ENCODE assay signal across 12 cellular contexts in the genomic region with DNA sequence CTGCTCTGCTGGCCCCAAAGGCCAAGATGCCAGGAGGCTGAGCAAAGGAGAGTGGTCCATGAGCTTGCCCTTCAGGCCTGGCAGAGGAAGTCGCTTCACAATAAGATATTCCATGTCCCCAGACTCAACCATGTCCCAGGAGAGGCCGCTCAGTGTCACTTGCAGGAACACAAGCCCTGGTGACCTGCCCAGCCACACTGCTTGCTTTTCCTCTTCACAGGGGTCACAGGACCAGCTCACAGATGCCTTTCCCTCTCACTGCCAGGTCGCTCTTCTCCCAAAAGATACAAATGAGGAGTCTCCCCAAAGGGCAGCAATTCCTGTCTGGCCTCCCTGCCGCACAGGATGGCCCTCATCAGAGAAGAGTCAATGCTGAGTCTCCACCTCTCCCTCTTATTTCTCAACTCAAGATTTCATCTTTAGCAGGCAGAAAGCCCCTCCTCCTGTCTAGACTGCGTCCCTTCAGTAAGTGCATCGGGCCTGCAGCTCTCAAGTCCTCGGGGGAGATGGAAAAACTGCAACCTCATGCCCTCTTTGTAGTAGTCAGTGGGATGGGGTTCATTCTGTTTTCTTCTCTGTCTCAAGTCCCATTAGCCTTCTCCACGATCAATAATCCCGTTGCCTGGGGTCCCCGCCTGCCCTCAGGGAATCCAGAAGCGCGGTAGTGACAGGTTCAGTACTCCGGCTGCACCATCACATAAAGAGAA. TPM values are rescaled to one million over a fixed set of nuclear protein-coding genes. Genes with fewer than 3 reads are reported as not detected.
DNase-seq lines count a peak whose midpoint lies in the region; TF ChIP-seq lines count a peak whose summit lies in the region.
"Had no signal": no experiment of that assay in that cellular context is flagged by ENCODE, and none has a peak within 500 bp of the region (broad histone marks: within the 10 kb centered on the region; RNA-seq: fewer than 3 reads in every experiment).

No MANE protein-coding gene starts in this region.

- WGBS in adrenal gland, 4 donors, result 61 to 78% (median 67%) methylated on average over 13 of the region's 13 CpGs

- no peaks in the 10 kb centered on the region for H3K9me3 ChIP-seq in adrenal gland (replicated peaks in 1 of 3)
- H3K9me3 ChIP-seq in uterus, result no peaks in the 10 kb centered on the region
- no peaks in the 10 kb centered on the region for H3K9me3 ChIP-seq in tibial artery

- no peaks in the 10 kb centered on the region for H3K9me3 Mint-ChIP-seq in nephron progenitor cell
- H3K9me3 Mint-ChIP-seq: activated CD4-positive, alpha-beta T cell treated with anti-CD3 and anti-CD28 coated beads, Interleukin-2, amount 10 ng/mL, durations not matched to agents 24 days and 14 days; IgD-negative memory B cell had no signal

- H3K27ac Mint-ChIP-seq in nephron progenitor cell, result peak overlapping the region; percentile 89
- H3K27ac Mint-ChIP-seq: activated CD4-positive, alpha-beta T cell treated with anti-CD3 and anti-CD28 coated beads, Interleukin-2, amount 10 ng/mL, durations not matched to agents 24 days and 14 days; IgD-negative memory B cell had no signal

- peak overlapping the region; percentile 55 for H3K4me3 Mint-ChIP-seq in nephron progenitor cell
- H3K4me3 Mint-ChIP-seq: activated CD4-positive, alpha-beta T cell treated with anti-CD3 and anti-CD28 coated beads, Interleukin-2, amount 10 ng/mL, durations not matched to agents 24 days and 14 days had no signal

- peaks cover 11% of the 10 kb centered on the region for H3K36me3 Mint-ChIP-seq in nephron progenitor cell (ENCODE audit: low read depth)

- TF ChIP-seq POLR2A in adrenal gland (IDR thresholded peaks at IDR 0.05) (no peak), uterus (IDR thresholded peaks at IDR 0.05) (no peak)

- H3K27me3 ChIP-seq in adrenal gland (no peaks in the 10 kb centered on the region), uterus (no peaks in the 10 kb centered on the region), tibial artery (peaks cover 0 to 40% of the 10 kb centered on the region in 2 donors)

- intact Hi-C loops in adrenal gland (cut with DNase I) (no loop called here), uterus (cut with DNase I; ENCODE audit: low total_unique reads) (no loop called here), tibial artery (cut with DNase I; ENCODE audit: low total_unique reads) (no loop called here)

- H3K4me1 Mint-ChIP-seq in nephron progenitor cell, result peaks cover 63% of the 10 kb centered on the region

- H3K4me1 ChIP-seq in adrenal gland (replicated peaks in 1 of 2), result peaks cover 0 to 53% of the 10 kb centered on the region in 2 donors
- peaks cover 0 to 27% of the 10 kb centered on the region in 2 donors for H3K4me1 ChIP-seq in uterus
- peaks cover 0 to 66% (median 40%) of the 10 kb centered on the region in 4 donors for H3K4me1 ChIP-seq in tibial artery

- DNase-seq in adrenal gland (peak in 4 of 7 donors; percentile 46 to 81 (median 53)), fibroblast of pulmonary artery (ENCODE audit: low read depth) (peak; percentile 33), nephron progenitor cell (no peak), uterus (no peak), anterior cingulate cortex (lab: John Stamatoyannopoulos, UW) (no peak), HCEC 1CT (no peak), tibial artery (no peak)
- DNase-seq: activated CD4-positive, alpha-beta T cell treated with anti-CD3 and anti-CD28 coated beads, Interleukin-2, amount 10 ng/mL, durations not matched to agents 24 days and 14 days; activated gamma-delta T cell treated with Interleukin-2 at 50 U/mL for 16 hours; head of caudate nucleus; NCI-H187 treated with DMSO at 0.1 percent for 48 hours had no signal

- H3K27ac ChIP-seq in adrenal gland (peak overlapping the region in 2 of 5 donors; percentile 52 to 78), uterus (peak overlapping the region; percentile 44 to 79), tibial artery (peak overlapping the region in 1 of 2 donors; percentile 11)

- no peaks in the 10 kb centered on the region for H3K36me3 ChIP-seq in adrenal gland (replicated peaks in 1 of 2)
- H3K36me3 ChIP-seq in uterus, result no peaks in the 10 kb centered on the region
- peaks cover 0 to 4% (median 0%) of the 10 kb centered on the region in 3 donors for H3K36me3 ChIP-seq in tibial artery

- no peaks in the 10 kb centered on the region for H3K27me3 Mint-ChIP-seq in nephron progenitor cell (ENCODE audit: low read depth, poor library complexity)

- H3K4me3 ChIP-seq in adrenal gland, result no peak overlapping the region
- H3K4me3 ChIP-seq in fibroblast of pulmonary artery (replicated peaks; ENCODE audit: low read depth, low read length), result no peak overlapping the region
- H3K4me3 ChIP-seq in uterus, result no peak overlapping the region
- H3K4me3 ChIP-seq in tibial artery, result no peak overlapping the region

- no peak for TF ChIP-seq CTCF in adrenal gland (IDR thresholded peaks at IDR 0.05)
- no peak for TF ChIP-seq CTCF in fibroblast of pulmonary artery (IDR thresholded peaks at IDR 0.05; ENCODE audit: low read length, missing control alignments)
- no peak for TF ChIP-seq CTCF in nephron progenitor cell (IDR thresholded peaks at IDR 0.05)
- no peak for TF ChIP-seq CTCF in uterus (IDR thresholded peaks at IDR 0.05)
- TF ChIP-seq CTCF in tibial artery (IDR thresholded peaks at IDR 0.05), result no peak

RNA-seq across cellular contexts. Expression of a gene that starts 5.0 kb away (rescaled TPM):
- 10 to 100 TPM; 26.0 to 81.3 (median 39.3) TPM for total RNA-seq in adrenal gland
- polyA plus RNA-seq in adrenal gland, result 10 to 100 TPM in 2 of 3 donors, 1 to 10 TPM in 1; 4.9 to 27.8 (median 21.1) TPM
- total RNA-seq in uterus, result 100 to 1,000 TPM in 1 of 4 donors, 10 to 100 TPM in 3; 49.1 to 110 (median 70.0) TPM

RNA-seq across cellular contexts. Expression of a gene that starts 30.2 kb away (rescaled TPM):
- total RNA-seq in adrenal gland, result 10 to 100 TPM; 22.7 to 67.2 (median 33.9) TPM
- polyA plus RNA-seq in adrenal gland, result 10 to 100 TPM; 12.8 to 19.1 (median 14.1) TPM
- 10 to 100 TPM in 3 of 4 donors, 1 to 10 TPM in 1; 10.0 to 67.0 (median 35.1) TPM for total RNA-seq in uterus

RNA-seq across cellular contexts. Expression of a gene that starts 31.2 kb away (rescaled TPM):
- total RNA-seq in adrenal gland (100 to 1,000 TPM in 3 of 8 donors, 10 to 100 TPM in 5; 62.3 to 131 (median 85.1) TPM), uterus (100 to 1,000 TPM in 2 of 4 donors, 10 to 100 TPM in 2; 22.9 to 226 (median 89.5) TPM)
- polyA plus RNA-seq in adrenal gland, result 100 to 1,000 TPM in 2 of 3 donors, 10 to 100 TPM in 1; 28.4 to 244 (median 157) TPM
- polyA plus RNA-seq: IgD-negative memory B cell had no signal

RNA-seq across cellular contexts. Expression of a gene that starts 47.1 kb away (rescaled TPM):
- total RNA-seq in adrenal gland (1 to 10 TPM in 3 of 8 donors, under 1 TPM in 4, not detected in 1; 0.31 to 2.8 (median 0.65) TPM), uterus (1 to 10 TPM in 1 of 4 donors, not detected in 3; 2.2 TPM)
- polyA plus RNA-seq in adrenal gland, result 1 to 10 TPM in 1 of 3 donors, under 1 TPM in 2; 0.26 to 2.8 (median 0.91) TPM
- polyA plus RNA-seq: IgD-negative memory B cell had no signal

RNA-seq across cellular contexts. Expression of a gene that starts 54.5 kb away (rescaled TPM):
- total RNA-seq in adrenal gland (10 to 100 TPM; 36.2 to 62.9 (median 47.0) TPM), uterus (10 to 100 TPM; 32.5 to 77.9 (median 68.1) TPM)
- polyA plus RNA-seq in adrenal gland, result 100 to 1,000 TPM in 1 of 3 donors, 10 to 100 TPM in 2; 51.4 to 121 (median 98.8) TPM

Comparison
In these comparisons a context has a peak if more than half of its experiments do, and no peak if none do; other contexts are left out.
1. DNase-seq: peak in adrenal gland (4 of 7) and fibroblast of pulmonary artery (single experiment); none in nephron progenitor cell (single experiment), uterus (0 of 2), anterior cingulate cortex (0 of 58), HCEC 1CT (single experiment) and tibial artery (0 of 2).